ENCODE assay signal across 26 cellular contexts in genomic region chr9:115264333-115264732, GRCh38.
DNase-seq lines count a peak whose midpoint lies in the region; ATAC-seq and TF ChIP-seq lines count a peak whose summit lies in the region.
"Had no signal": no experiment of that assay in that cellular context is flagged by ENCODE, and none has a peak within 500 bp of the region (broad histone marks: within the 10 kb centered on the region; RNA-seq: fewer than 3 reads in every experiment).

No MANE protein-coding gene starts in this region.

- no peaks in the 10 kb centered on the region for H3K27me3 ChIP-seq in left lung
- H3K27me3 ChIP-seq: BLaER1, stomach had no signal

- TF ChIP-seq CTCF in AG10803 (conservative IDR thresholded peaks at IDR 0.05; ENCODE audit: low read length) (no peak), choroid plexus epithelial cell (conservative IDR thresholded peaks at IDR 0.05; ENCODE audit: low read depth, low read length) (no peak), left lung (IDR thresholded peaks at IDR 0.05) (no peak), GM20000 (IDR thresholded peaks at IDR 0.05; ENCODE audit: extremely low read depth, missing control alignments) (no peak), GM10248 (IDR thresholded peaks at IDR 0.05; ENCODE audit: control extremely low read depth, extremely low read depth, low read depth, missing control alignments) (no peak)

- peak; percentile 81 for DNase-seq in AG10803 (ENCODE audit: low read depth)
- peak; percentile 50 for DNase-seq in M059J (ENCODE audit: low read depth)
- DNase-seq in choroid plexus epithelial cell (ENCODE audit: low read depth) = peak; percentile 50
- no peak for DNase-seq in left lung
- DNase-seq in NCI-H1417 treated with DMSO at 0.1 percent for 48 hours (lab: John Stamatoyannopoulos, UW) = no peak
- no peak for DNase-seq in GM20000 (ENCODE audit: low spot score)
- DNase-seq in GM10248 (ENCODE audit: extremely low spot score) = no peak
- DNase-seq: activated CD4-positive, alpha-beta T cell treated with anti-CD3 and anti-CD28 coated beads for 48 hours; activated naive CD4-positive, alpha-beta T cell treated with anti-CD3 and anti-CD28 coated beads for 36 hours; activated T-cell treated with anti-CD3 and anti-CD28 coated beads, Interleukin-2, amount 50 U/mL, for 72 hours; Caco-2; DND-41; H7; mesendoderm; NCI-H1048; NCI-H187 treated with DMSO at 0.1 percent for 48 hours; NCI-H748 treated with DMSO at 0.1 percent for 48 hours; occipital lobe; retina; SHP77; stimulated activated CD4-positive, alpha-beta T cell treated with anti-CD3 and anti-CD28 coated beads, Interleukin-12 subunit alpha, Interleukin-12 subunit beta, amount 100 ng/mL, for 4 hours; stomach; trophoblast cell had no signal

- intact Hi-C loops in left lung (cut with DNase I) = no loop called here

- H3K27ac ChIP-seq in left lung = no peak overlapping the region
- H3K27ac ChIP-seq: BLaER1, stomach had no signal

- no peaks in the 10 kb centered on the region for H3K36me3 ChIP-seq in left lung
- H3K36me3 ChIP-seq: BLaER1, stomach had no signal

- H3K4me1 ChIP-seq in left lung = peaks cover 0 to 13% of the 10 kb centered on the region in 2 donors
- H3K4me1 ChIP-seq: BLaER1, Caco-2 had no signal

- H3K4me3 ChIP-seq in AG10803 (ENCODE audit: low read length) (no peak overlapping the region), choroid plexus epithelial cell (ENCODE audit: low read depth, low read length) (no peak overlapping the region), left lung (no peak overlapping the region)
- H3K4me3 ChIP-seq: BLaER1, K562, stomach had no signal

- H3K9me3 ChIP-seq in left lung = no peaks in the 10 kb centered on the region
- H3K9me3 ChIP-seq: BLaER1, Caco-2, stomach had no signal

- POLR2A ChIA-PET in GM10248 (lab: Yijun Ruan, JAX) = no interaction called here

- CTCF ChIA-PET in GM10248 (lab: Yijun Ruan, JAX) = interaction anchor here (1.2 to 2.0 kb wide), 2 partner anchors 15 to 26 kb away, joined by 3 to 8 read pairs; no protein-coding TSS in a partner anchor

- ATAC-seq in left lung = peak; percentile 17
- ATAC-seq in GM19351 (IDR thresholded peaks at IDR 0.05; ENCODE audit: unreplicated experiment) = no peak
- ATAC-seq: activated T-cell treated with anti-CD3 and anti-CD28 coated beads, Interleukin-2, amount 50 U/mL, for 72 hours; K562 had no signal

Comparison
In these comparisons a context has a peak if more than half of its experiments do, and no peak if none do; other contexts are left out.
1. DNase-seq: peak in AG10803 (single experiment), M059J (single experiment) and choroid plexus epithelial cell (single experiment); none in left lung (0 of 2), NCI-H1417 treated with DMSO at 0.1 percent for 48 hours (single experiment), GM20000 (single experiment) and GM10248 (single experiment).